8 cellular contexts compared by ENCODE assay signal in the genomic region with DNA sequence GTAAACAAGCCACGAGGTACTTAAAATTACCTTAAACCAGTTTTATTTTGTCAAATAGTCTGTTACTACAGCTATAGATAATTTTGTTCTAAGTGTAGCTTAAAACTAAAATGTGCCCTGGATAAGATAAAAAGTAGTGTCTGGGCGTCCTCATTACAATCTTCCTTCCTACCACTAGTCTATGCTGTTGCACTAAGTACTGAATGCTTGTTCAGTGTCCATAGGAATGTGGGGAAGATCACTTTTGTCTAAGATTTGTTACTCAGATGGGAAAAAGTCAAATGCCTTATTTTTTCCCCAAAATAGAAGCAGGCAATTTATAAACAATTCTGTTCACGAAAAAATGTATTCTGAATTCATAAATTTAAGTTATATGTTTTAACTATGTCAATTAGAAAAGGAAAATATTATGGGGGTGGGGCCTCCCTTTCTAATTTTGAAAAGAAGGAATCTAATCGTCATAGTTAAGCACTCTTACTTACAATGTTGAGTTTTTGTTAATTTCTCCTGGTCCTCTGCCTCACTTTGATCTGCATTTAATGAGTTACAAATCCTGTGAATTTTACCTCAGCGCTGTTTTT.
DNase-seq lines count a peak whose midpoint lies in the region; ATAC-seq and TF ChIP-seq lines count a peak whose summit lies in the region.

No MANE protein-coding gene starts in this region.

- H3K27ac Mint-ChIP-seq in Calu3 (ENCODE audit: unreplicated experiment) = no peak overlapping the region

- no peaks in the 10 kb centered on the region for H3K4me1 ChIP-seq in suprapubic skin

- DNase-seq in Calu3 (no peak), NCI-H460 (ENCODE audit: extremely low read depth, low read depth) (peak; percentile 61), astrocyte of the spinal cord (ENCODE audit: low read depth, low spot score) (peak; percentile 62), iPS-NIHi11 (ENCODE audit: low spot score) (peak; percentile 60), suprapubic skin (ENCODE audit: low spot score in 2 of 2) (no peak), T1000 (lab: John Stamatoyannopoulos, UW) (no peak)

- H3K27me3 Mint-ChIP-seq in Calu3 (ENCODE audit: unreplicated experiment) = no peaks in the 10 kb centered on the region

- 29% methylated on average over 5 of the region's 5 CpGs for WGBS in suprapubic skin

- TF ChIP-seq CTCF in Calu3 (IDR thresholded peaks at IDR 0.05; ENCODE audit: unreplicated experiment) (peak; percentile 42), astrocyte of the spinal cord (IDR thresholded peaks at IDR 0.05; ENCODE audit: low read depth, low read length) (peak; percentile 87), suprapubic skin (IDR thresholded peaks at IDR 0.05) (peak; percentile 18 to 52)

- no peaks in the 10 kb centered on the region for H3K9me3 Mint-ChIP-seq in Calu3 (ENCODE audit: low read depth, unreplicated experiment)

- no peak overlapping the region for H3K27ac ChIP-seq in suprapubic skin

- in situ Hi-C loops in astrocyte of the spinal cord (cut with HindIII; ENCODE audit: low sequenced_read_pairs) = no loop called here

- no peaks in the 10 kb centered on the region for H3K9me3 ChIP-seq in suprapubic skin

- no peaks in the 10 kb centered on the region for H3K36me3 ChIP-seq in suprapubic skin

- no peak for TF ChIP-seq EP300 in suprapubic skin (IDR thresholded peaks at IDR 0.05)

- H3K4me3 ChIP-seq in astrocyte of the spinal cord (ENCODE audit: low read depth, low read length) (no peak overlapping the region), suprapubic skin (no peak overlapping the region)

- peak; percentile 50 for ATAC-seq in GM19025 (IDR thresholded peaks at IDR 0.05; ENCODE audit: low read depth, unreplicated experiment)
- peak; percentile 53 for ATAC-seq in HG03108 (IDR thresholded peaks at IDR 0.05; ENCODE audit: unreplicated experiment)

- H3K4me3 Mint-ChIP-seq in Calu3 (ENCODE audit: low read depth, unreplicated experiment) = no peak overlapping the region

- no TSS peak for BruUV-seq in Calu3 (replicated peaks; lab: Mats Ljungman, UMichigan)

- no peaks in the 10 kb centered on the region for H3K36me3 Mint-ChIP-seq in Calu3 (ENCODE audit: insufficient read depth, unreplicated experiment)

- no peaks in the 10 kb centered on the region for H3K4me1 Mint-ChIP-seq in Calu3 (ENCODE audit: low read depth, unreplicated experiment)

- CTCF ChIA-PET in Calu3 (lab: Charles Lee) = interaction anchor here (0.6 to 1.6 kb wide), 3 partner anchors 148 to 542 kb away, joined by 3 to 16 read pairs (median 4); no protein-coding TSS in a partner anchor

- TF ChIP-seq POLR2A in suprapubic skin (IDR thresholded peaks at IDR 0.05) = no peak

- intact Hi-C loops in Calu3 (cut with micrococcal nuclease; ENCODE audit: unreplicated experiment) = loop anchor here (1.0 to 5.0 kb wide), 5 partner anchors 146 to 542 kb away; no protein-coding TSS in a partner anchor

- H3K27me3 ChIP-seq in suprapubic skin = no peaks in the 10 kb centered on the region

Comparison
In these comparisons a context has a peak if more than half of its experiments do, and no peak if none do; other contexts are left out.
1. DNase-seq: peak in NCI-H460 (single experiment), astrocyte of the spinal cord (single experiment) and iPS-NIHi11 (single experiment); none in Calu3 (single experiment), suprapubic skin (0 of 2) and T1000 (single experiment).
2. CTCF ChIP-seq: peak in every context shown above with its lines; median percentile 87 in astrocyte of the spinal cord; 42 in Calu3; 35 in suprapubic skin.